10 cellular contexts compared by ENCODE assay signal in genomic region chr11:72042059-72042425, GRCh38. TPM values are rescaled to one million over a fixed set of nuclear protein-coding genes. Genes with fewer than 3 reads are reported as not detected.
DNase-seq lines count a peak whose midpoint lies in the region; ATAC-seq and TF ChIP-seq lines count a peak whose summit lies in the region.
"Had no signal": no experiment of that assay in that cellular context is flagged by ENCODE, and none has a peak within 500 bp of the region (broad histone marks: within the 10 kb centered on the region; RNA-seq: fewer than 3 reads in every experiment).

No MANE protein-coding gene starts in this region.

- peaks cover 2% of the 10 kb centered on the region for H3K36me3 Mint-ChIP-seq in progenitor cell of endocrine pancreas (ENCODE audit: insufficient read depth)
- H3K36me3 Mint-ChIP-seq: naive thymus-derived CD8-positive, alpha-beta T cell had no signal

- no peaks in the 10 kb centered on the region for H3K27me3 ChIP-seq in Panc1 (ENCODE audit: control insufficient read depth, insufficient read depth, low read length)

- no peaks in the 10 kb centered on the region for H3K9me3 Mint-ChIP-seq in progenitor cell of endocrine pancreas (ENCODE audit: low read depth)
- H3K9me3 Mint-ChIP-seq: activated naive CD4-positive, alpha-beta T cell treated with anti-CD3 and anti-CD28 coated beads, Interleukin-2, amount 50 U/mL, for 24 hours; naive thymus-derived CD8-positive, alpha-beta T cell had no signal

- no peaks in the 10 kb centered on the region for H3K27me3 Mint-ChIP-seq in progenitor cell of endocrine pancreas
- H3K27me3 Mint-ChIP-seq: activated naive CD4-positive, alpha-beta T cell treated with anti-CD3 and anti-CD28 coated beads, Interleukin-2, amount 50 U/mL, for 24 hours; naive thymus-derived CD8-positive, alpha-beta T cell had no signal

- H3K4me1 ChIP-seq in ES-I3 (ENCODE audit: insufficient read depth, low read length) (peaks cover 23% of the 10 kb centered on the region), Panc1 (ENCODE audit: control insufficient read depth, insufficient read depth, low read length) (peaks cover 37% of the 10 kb centered on the region)

- CTCF ChIA-PET in Panc1 (lab: Charles Lee) = no interaction called here

- no peak overlapping the region for H3K4me3 Mint-ChIP-seq in progenitor cell of endocrine pancreas (ENCODE audit: low read depth)
- H3K4me3 Mint-ChIP-seq: activated naive CD4-positive, alpha-beta T cell treated with anti-CD3 and anti-CD28 coated beads, Interleukin-2, amount 50 U/mL, for 24 hours; naive thymus-derived CD8-positive, alpha-beta T cell had no signal

- DNase-seq in Panc1 (ENCODE audit: low read depth, low spot score) = no peak
- DNase-seq in fibroblast of mammary gland (ENCODE audit: low read depth) = no peak
- no peak for DNase-seq in retinal pigment epithelial cell (ENCODE audit: low read depth)
- no peak for DNase-seq in NCI-H774 (lab: John Stamatoyannopoulos, UW)
- DNase-seq in stimulated activated CD4-positive, alpha-beta T cell treated with anti-CD3 and anti-CD28 coated beads, Interleukin-1b, Interleukin-23, amount 100 ng/mL, for 48 hours = no peak
- no peak for DNase-seq in NCI-H2227 (lab: John Stamatoyannopoulos, UW; ENCODE audit: unreplicated experiment)
- no peak for DNase-seq in progenitor cell of endocrine pancreas (ENCODE audit: low spot score, unreplicated experiment)

- H3K4me3 ChIP-seq in Panc1 (ENCODE audit: low read depth in 2 of 2, low read length in 2 of 2) (peak overlapping the region; percentile 59 to 72), fibroblast of mammary gland (ENCODE audit: control insufficient read depth, low read depth, low read length) (peak overlapping the region; percentile 72), retinal pigment epithelial cell (ENCODE audit: low read length) (peak overlapping the region; percentile 81)

- H3K4me1 Mint-ChIP-seq in progenitor cell of endocrine pancreas (ENCODE audit: low read depth) = peaks cover 6% of the 10 kb centered on the region

- TF ChIP-seq CTCF in Panc1 (IDR thresholded peaks at IDR 0.05) = no peak
- no peak for TF ChIP-seq CTCF in fibroblast of mammary gland (conservative IDR thresholded peaks at IDR 0.05; ENCODE audit: control insufficient read depth, insufficient read depth, low read depth, low read length)
- no peak for TF ChIP-seq CTCF in retinal pigment epithelial cell (conservative IDR thresholded peaks at IDR 0.05; ENCODE audit: low read depth, low read length)
- TF ChIP-seq CTCF in progenitor cell of endocrine pancreas (IDR thresholded peaks at IDR 0.05; ENCODE audit: unreplicated experiment) = no peak

- BruUV-seq in Panc1 (replicated peaks; lab: Mats Ljungman, UMichigan) = no TSS peak

- no peak overlapping the region for H3K27ac Mint-ChIP-seq in progenitor cell of endocrine pancreas
- H3K27ac Mint-ChIP-seq: activated naive CD4-positive, alpha-beta T cell treated with anti-CD3 and anti-CD28 coated beads, Interleukin-2, amount 50 U/mL, for 24 hours; naive thymus-derived CD8-positive, alpha-beta T cell had no signal

- H3K27ac ChIP-seq in Panc1 (ENCODE audit: low read length) = peak overlapping the region; percentile 90

- H3K9me3 ChIP-seq in ES-I3 (ENCODE audit: control insufficient read depth, insufficient read depth, low read length) (no peaks in the 10 kb centered on the region), Panc1 (ENCODE audit: control insufficient read depth, insufficient read depth, low read depth, low read length) (no peaks in the 10 kb centered on the region)

- peak overlapping the region; percentile 80 for H3K9ac ChIP-seq in ES-I3 (ENCODE audit: low read depth, low read length)

- in situ Hi-C loops in Panc1 (cut with HindIII; ENCODE audit: low pct_unique_long_range_greater_than_20kb, low sequenced_read_pairs) = no loop called here

- peak; percentile 29; the same call in 1 of the 2 replicates for ATAC-seq in Panc1

- intact Hi-C loops in Panc1 (cut with micrococcal nuclease; ENCODE audit: unreplicated experiment) = no loop called here

- POLR2A ChIA-PET in Panc1 (lab: Charles Lee) = no interaction called here

- no peaks in the 10 kb centered on the region for H3K36me3 ChIP-seq in ES-I3 (ENCODE audit: insufficient read depth, low read length)
- H3K36me3 ChIP-seq in Panc1 (ENCODE audit: control insufficient read depth, insufficient read depth, low read length) = no peaks in the 10 kb centered on the region

RNA-seq across cellular contexts. Expression of gene NUMA1, which starts 38.3 kb away (rescaled TPM):
- total RNA-seq in Panc1 (2021; ENCODE audit: unreplicated experiment) = 145 TPM
- polyA plus RNA-seq in Panc1 (2012; ENCODE audit: insufficient read length) = 138 TPM
- total RNA-seq in progenitor cell of endocrine pancreas = 238 and 255 TPM in 2 replicates

RNA-seq across cellular contexts. Expression of gene LRRC51, which starts 38.6 kb away (rescaled TPM):
- 13.4 TPM for total RNA-seq in Panc1 (2021; ENCODE audit: unreplicated experiment)
- 14.2 TPM for polyA plus RNA-seq in Panc1 (2012; ENCODE audit: insufficient read length)
- total RNA-seq in progenitor cell of endocrine pancreas = 12.4 and 14.9 TPM in 2 replicates

RNA-seq across cellular contexts. Expression of gene IL18BP, which starts 43.3 kb away (rescaled TPM):
- total RNA-seq in Panc1 (2021; ENCODE audit: unreplicated experiment) (18.2 TPM), progenitor cell of endocrine pancreas (19.8 and 20.1 TPM in 2 replicates)
- polyA plus RNA-seq in Panc1 (2012; ENCODE audit: insufficient read length) = 7.9 TPM
